ENCODE assay signal across 26 cellular contexts in genomic region chr14:84152452-84152851, GRCh38.
DNase-seq lines count a peak whose midpoint lies in the region; ATAC-seq, FAIRE-seq and TF ChIP-seq lines count a peak whose summit lies in the region.
"Had no signal": no experiment of that assay in that cellular context is flagged by ENCODE, and none has a peak within 500 bp of the region (broad histone marks: within the 10 kb centered on the region; RNA-seq: fewer than 3 reads in every experiment).

No MANE protein-coding gene starts in this region.

- H3K36me3 ChIP-seq in GM23338 (ENCODE audit: insufficient read depth): no peaks in the 10 kb centered on the region
- no peaks in the 10 kb centered on the region for H3K36me3 ChIP-seq in RWPE2 (ENCODE audit: low read depth)
- no peaks in the 10 kb centered on the region for H3K36me3 ChIP-seq in kidney (ENCODE audit: control insufficient read depth in 1 of 2, insufficient read depth in 2 of 2, low read length in 2 of 2)
- no peaks in the 10 kb centered on the region for H3K36me3 ChIP-seq in trophoblast cell (ENCODE audit: control insufficient read depth in 1 of 2, insufficient read depth in 2 of 2, low read length in 2 of 2)
- H3K36me3 ChIP-seq: BE2C had no signal

- H3K27me3 Mint-ChIP-seq in GM23338 (ENCODE audit: insufficient read depth, low read depth, poor library complexity): peaks cover 2% of the 10 kb centered on the region
- H3K27me3 Mint-ChIP-seq: CD4-positive, CD25-positive, alpha-beta regulatory T cell; CD8-positive, alpha-beta memory T cell; IgD-negative memory B cell had no signal

- no peak overlapping the region for H3K18ac ChIP-seq in trophoblast cell (ENCODE audit: low read length)

- DNase-seq in GM23338 (ENCODE audit: low spot score) (peak; percentile 2), RWPE2 (ENCODE audit: low spot score) (peak; percentile 58), kidney (peak; percentile 59), trophoblast cell (no peak), middle frontal gyrus (ENCODE audit: extremely low spot score, low spot score) (no peak)
- no peak for DNase-seq in stimulated activated effector memory CD8-positive, alpha-beta T cell treated with anti-CD3 and anti-CD28 coated beads, Interleukin-12 subunit alpha, Interleukin-12 subunit beta, amount 100 ng/mL, for 72 hours (ENCODE audit: low spot score in 2 of 2)
- DNase-seq in stimulated activated naive CD4-positive, alpha-beta T cell treated with Interleukin-2 at 50 U/mL for 16 hours (lab: John Stamatoyannopoulos, UW): no peak
- DNase-seq: BE2C; C1 segment of cervical spinal cord; CD4-positive, CD25-positive, alpha-beta regulatory T cell; CD8-positive, alpha-beta memory T cell; COR-L47; DMS 273 treated with DMSO at 0.1 percent for 48 hours; DMS53; DND-41; EL; HCEC 1CT; KBM-7 had no signal

- no peak overlapping the region for H4K8ac ChIP-seq in trophoblast cell (ENCODE audit: low read depth, low read length)

- TF ChIP-seq CTCF in GM23338 (conservative IDR thresholded peaks at IDR 0.05; ENCODE audit: low read depth in 2 of 2) (no peak), RWPE2 (IDR thresholded peaks at IDR 0.05; ENCODE audit: poor library complexity, severe bottlenecking) (no peak), kidney (IDR thresholded peaks at IDR 0.05; ENCODE audit: borderline replicate concordance, extremely low read depth, insufficient read depth) (no peak)

- H3K4me1 Mint-ChIP-seq in GM23338: peaks cover 4% of the 10 kb centered on the region; the same call in 1 of the 3 replicates
- H3K4me1 Mint-ChIP-seq in stimulated activated effector memory CD8-positive, alpha-beta T cell treated with anti-CD3 and anti-CD28 coated beads, Interleukin-12 subunit alpha, Interleukin-12 subunit beta, amount 100 ng/mL, for 72 hours: no peaks in the 10 kb centered on the region
- H3K4me1 Mint-ChIP-seq: CD4-positive, CD25-positive, alpha-beta regulatory T cell; CD8-positive, alpha-beta memory T cell; IgD-negative memory B cell had no signal

- no peak overlapping the region for H2BK120ac ChIP-seq in trophoblast cell (ENCODE audit: insufficient read depth, low read length, poor library complexity)

- H3K27ac ChIP-seq in GM23338 (ENCODE audit: low read depth) (no peak overlapping the region), RWPE2 (ENCODE audit: poor library complexity, severe bottlenecking) (no peak overlapping the region), kidney (ENCODE audit: low read depth in 2 of 2, low read length in 2 of 2) (no peak overlapping the region), trophoblast cell (ENCODE audit: low read depth, low read length) (no peak overlapping the region)
- H3K27ac ChIP-seq: 22Rv1, A549, HL-60 had no signal

- intact Hi-C loops in kidney (cut with DNase I): no loop called here

- H3K36me3 Mint-ChIP-seq in GM23338 (ENCODE audit: low read depth): no peaks in the 10 kb centered on the region
- no peaks in the 10 kb centered on the region for H3K36me3 Mint-ChIP-seq in stimulated activated effector memory CD8-positive, alpha-beta T cell treated with anti-CD3 and anti-CD28 coated beads, Interleukin-12 subunit alpha, Interleukin-12 subunit beta, amount 100 ng/mL, for 72 hours
- H3K36me3 Mint-ChIP-seq: CD4-positive, CD25-positive, alpha-beta regulatory T cell; IgD-negative memory B cell had no signal

- no peak overlapping the region for H3K4me3 Mint-ChIP-seq in GM23338
- H3K4me3 Mint-ChIP-seq in stimulated activated effector memory CD8-positive, alpha-beta T cell treated with anti-CD3 and anti-CD28 coated beads, Interleukin-12 subunit alpha, Interleukin-12 subunit beta, amount 100 ng/mL, for 72 hours: no peak overlapping the region
- H3K4me3 Mint-ChIP-seq: CD4-positive, CD25-positive, alpha-beta regulatory T cell; CD8-positive, alpha-beta memory T cell; IgD-negative memory B cell had no signal

- H2AK5ac ChIP-seq in trophoblast cell (ENCODE audit: low read length): no peak overlapping the region

- H3K4me1 ChIP-seq in GM23338 (ENCODE audit: insufficient read depth) (no peaks in the 10 kb centered on the region), RWPE2 (ENCODE audit: insufficient read depth, poor library complexity, severe bottlenecking) (no peaks in the 10 kb centered on the region), kidney (ENCODE audit: control insufficient read depth in 1 of 2, insufficient read depth in 1 of 2, low read depth in 1 of 2, low read length in 2 of 2) (no peaks in the 10 kb centered on the region), trophoblast cell (ENCODE audit: control insufficient read depth in 1 of 2, insufficient read depth in 2 of 2, low read length in 2 of 2) (no peaks in the 10 kb centered on the region)
- H3K4me1 ChIP-seq: A549, BE2C had no signal

- H3K79me2 ChIP-seq in GM23338 (replicated peaks; ENCODE audit: insufficient read depth) (no peaks in the 10 kb centered on the region), trophoblast cell (ENCODE audit: control insufficient read depth, insufficient read depth, low read length, poor library complexity) (no peaks in the 10 kb centered on the region)

- H3K4ac ChIP-seq in trophoblast cell (ENCODE audit: low read depth, low read length): no peak overlapping the region

- no peak overlapping the region for H3K14ac ChIP-seq in trophoblast cell (ENCODE audit: low read length)

- H3K79me1 ChIP-seq in trophoblast cell (ENCODE audit: low read length): no peaks in the 10 kb centered on the region

- H3K27me3 ChIP-seq in GM23338 (ENCODE audit: insufficient read depth) (no peaks in the 10 kb centered on the region), RWPE2 (ENCODE audit: insufficient read depth, poor library complexity, severe bottlenecking) (peaks cover 5% of the 10 kb centered on the region), trophoblast cell (ENCODE audit: insufficient read depth, low read length) (no peaks in the 10 kb centered on the region)
- H3K27me3 ChIP-seq: BE2C had no signal

- ATAC-seq in GM23338 (peak; percentile 35), RWPE2 (ENCODE audit: low read depth) (peak; percentile 33; the same call in 1 of the 3 replicates), GM18520 (IDR thresholded peaks at IDR 0.05; ENCODE audit: unreplicated experiment) (no peak)
- no peak for ATAC-seq in stimulated activated effector memory CD8-positive, alpha-beta T cell treated with anti-CD3 and anti-CD28 coated beads, Interleukin-12 subunit alpha, Interleukin-12 subunit beta, amount 100 ng/mL, for 72 hours
- ATAC-seq: A549, GM12878 had no signal

- H3F3A ChIP-seq in GM23338 (replicated peaks; ENCODE audit: low read depth): no peaks in the 10 kb centered on the region

- H2AFZ ChIP-seq in GM23338 (0 out of 2 replicates have a peak overlapping the region, but pooled peaks have one; percentile 45), trophoblast cell (ENCODE audit: insufficient read depth, low read length, poor library complexity) (no peak overlapping the region)

- H3K9me3 ChIP-seq in RWPE2 (ENCODE audit: severe bottlenecking): no peaks in the 10 kb centered on the region
- H3K9me3 ChIP-seq in kidney (ENCODE audit: control insufficient read depth in 1 of 2, low read length in 2 of 2): no peaks in the 10 kb centered on the region
- no peaks in the 10 kb centered on the region for H3K9me3 ChIP-seq in trophoblast cell (ENCODE audit: insufficient read depth, low read depth, low read length)
- H3K9me3 ChIP-seq: A549, BE2C had no signal

- FAIRE-seq in kidney (lab: Jason Lieb, UNC): no peak
- FAIRE-seq: A549, GM12878, H1, HTR-8/SVneo had no signal

- no peak overlapping the region for H4K12ac ChIP-seq in trophoblast cell (ENCODE audit: low read depth, low read length)

- no peak overlapping the region for H3K23ac ChIP-seq in trophoblast cell (ENCODE audit: low read length)

- H4K91ac ChIP-seq in trophoblast cell (ENCODE audit: low read depth, low read length): no peak overlapping the region

- H4K20me1 ChIP-seq in GM23338 (replicated peaks; ENCODE audit: insufficient read depth): no peaks in the 10 kb centered on the region

- H3K9me3 Mint-ChIP-seq in GM23338: no peaks in the 10 kb centered on the region
- peaks cover 23% of the 10 kb centered on the region for H3K9me3 Mint-ChIP-seq in stimulated activated effector memory CD8-positive, alpha-beta T cell treated with anti-CD3 and anti-CD28 coated beads, Interleukin-12 subunit alpha, Interleukin-12 subunit beta, amount 100 ng/mL, for 72 hours

- H3K9ac ChIP-seq in kidney (ENCODE audit: low read length in 2 of 2): no peak overlapping the region
- no peak overlapping the region for H3K9ac ChIP-seq in trophoblast cell (ENCODE audit: low read length)

- H3K4me3 ChIP-seq in GM23338 (no peak overlapping the region), RWPE2 (ENCODE audit: severe bottlenecking) (no peak overlapping the region), kidney (ENCODE audit: low read length in 2 of 2) (no peak overlapping the region), trophoblast cell (ENCODE audit: low read depth, low read length) (peak overlapping the region; percentile 3)
- H3K4me3 ChIP-seq: A549, GM12878 had no signal

- no peak overlapping the region for H3K27ac Mint-ChIP-seq in GM23338
- no peak overlapping the region for H3K27ac Mint-ChIP-seq in stimulated activated effector memory CD8-positive, alpha-beta T cell treated with anti-CD3 and anti-CD28 coated beads, Interleukin-12 subunit alpha, Interleukin-12 subunit beta, amount 100 ng/mL, for 72 hours
- H3K27ac Mint-ChIP-seq: CD4-positive, CD25-positive, alpha-beta regulatory T cell; CD8-positive, alpha-beta memory T cell; IgD-negative memory B cell had no signal

- no peak overlapping the region for H2BK12ac ChIP-seq in trophoblast cell (ENCODE audit: low read length)

- no CpG with 5 or more reads among the region's 14 CpGs for WGBS in trophoblast cell (ENCODE audit: extremely low coverage, insufficient coverage, insufficient read length)

- H3K9me2 ChIP-seq in GM23338 (ENCODE audit: insufficient read depth): no peaks in the 10 kb centered on the region

- H3K4me2 ChIP-seq in GM23338 (no peak overlapping the region), trophoblast cell (ENCODE audit: low read length) (no peak overlapping the region)
- H3K4me2 ChIP-seq: A549 had no signal

- H2BK5ac ChIP-seq in trophoblast cell (ENCODE audit: low read depth, low read length, poor library complexity): no peak overlapping the region

TF ChIP-seq in GM23338, 12 proteins besides CTCF, POLR2A, EP300 and RAD21:
- TF ChIP-seq CREB1 (CRISPR knock-in tag; IDR thresholded peaks at IDR 0.05; ENCODE audit: low read depth) (no peak), STAT1 (IDR thresholded peaks at IDR 0.05; ENCODE audit: unreplicated experiment) (no peak), EZH2phosphoT487 (IDR thresholded peaks at IDR 0.05; ENCODE audit: unreplicated experiment) (no peak), ETS1 (IDR thresholded peaks at IDR 0.05) (no peak)

Comparison
In these comparisons a context has a peak if more than half of its experiments do, and no peak if none do; other contexts are left out.
1. ATAC-seq: peak in GM23338 (single experiment) and RWPE2 (single experiment); none in stimulated activated effector memory CD8-positive, alpha-beta T cell treated with anti-CD3 and anti-CD28 coated beads, Interleukin-12 subunit alpha, Interleukin-12 subunit beta, amount 100 ng/mL, for 72 hours (single experiment) and GM18520 (single experiment).
2. DNase-seq: peak in GM23338 (single experiment), RWPE2 (single experiment) and kidney (single experiment); none in trophoblast cell (0 of 2), middle frontal gyrus (single experiment), stimulated activated effector memory CD8-positive, alpha-beta T cell treated with anti-CD3 and anti-CD28 coated beads, Interleukin-12 subunit alpha, Interleukin-12 subunit beta, amount 100 ng/mL, for 72 hours (0 of 2) and stimulated activated naive CD4-positive, alpha-beta T cell treated with Interleukin-2 at 50 U/mL for 16 hours (single experiment).